Comparison of ENCODE assay signal across 1 cellular context in the genomic region with DNA sequence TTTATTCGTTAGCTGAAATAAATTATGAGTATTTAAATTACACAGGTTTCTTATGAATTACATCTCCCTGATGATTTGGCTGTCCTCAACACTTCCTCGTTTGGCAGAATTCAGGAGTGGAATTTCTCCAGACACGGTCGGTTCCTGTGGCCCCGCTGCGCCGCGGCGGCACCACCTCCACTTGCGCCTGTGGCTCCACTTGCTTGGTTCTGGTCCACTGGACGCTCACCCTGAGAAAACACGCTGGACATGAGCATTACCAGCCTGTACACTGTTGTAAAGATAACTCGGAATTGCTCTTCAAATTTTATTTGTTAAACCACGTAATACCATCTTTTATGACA.
TF ChIP-seq lines count a peak whose summit lies in the region.

No MANE protein-coding gene starts in this region.

TF ChIP-seq in HCT116, 20 proteins besides CTCF, POLR2A, EP300 and RAD21 (continued from another document):
- TF ChIP-seq REST (IDR thresholded peaks at IDR 0.05; ENCODE audit: low read depth) (no peak), TCF7L2 (IDR thresholded peaks at IDR 0.05; ENCODE audit: borderline replicate concordance, extremely low read depth, insufficient read depth, insufficient read length) (no peak), EGR1 (IDR thresholded peaks at IDR 0.05; ENCODE audit: low read depth) (no peak), CBX3 (IDR thresholded peaks at IDR 0.05; ENCODE audit: low read depth) (no peak), FOSL1 (IDR thresholded peaks at IDR 0.05; ENCODE audit: low read depth) (no peak), EZH2phosphoT487 (IDR thresholded peaks at IDR 0.05; ENCODE audit: borderline replicate concordance) (no peak), ZNF274 (IDR thresholded peaks at IDR 0.05; ENCODE audit: low read depth, low read length) (no peak), SIN3A (IDR thresholded peaks at IDR 0.05; ENCODE audit: low read depth) (no peak), JUND (IDR thresholded peaks at IDR 0.05) (no peak)
- TF ChIP-seq, protein P1, sequence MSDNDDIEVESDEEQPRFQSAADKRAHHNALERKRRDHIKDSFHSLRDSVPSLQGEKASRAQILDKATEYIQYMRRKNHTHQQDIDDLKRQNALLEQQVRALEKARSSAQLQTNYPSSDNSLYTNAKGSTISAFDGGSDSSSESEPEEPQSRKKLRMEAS (IDR thresholded peaks at IDR 0.05), result no peak
